In genomic region chr2:120441744-120442471, GRCh38 we compare ENCODE assay signal across 1 cellular context.
TF ChIP-seq lines count a peak whose summit lies in the region.

No MANE protein-coding gene starts in this region.

TF ChIP-seq in H1, 55 proteins besides CTCF, POLR2A, EP300 and RAD21 (continued from another document):
- no peak for TF ChIP-seq CHD7 (IDR thresholded peaks at IDR 0.05; ENCODE audit: insufficient replicate concordance, low read length)
TF ChIP-seq in H1: peak in this region for 9.
